In the genomic region with DNA sequence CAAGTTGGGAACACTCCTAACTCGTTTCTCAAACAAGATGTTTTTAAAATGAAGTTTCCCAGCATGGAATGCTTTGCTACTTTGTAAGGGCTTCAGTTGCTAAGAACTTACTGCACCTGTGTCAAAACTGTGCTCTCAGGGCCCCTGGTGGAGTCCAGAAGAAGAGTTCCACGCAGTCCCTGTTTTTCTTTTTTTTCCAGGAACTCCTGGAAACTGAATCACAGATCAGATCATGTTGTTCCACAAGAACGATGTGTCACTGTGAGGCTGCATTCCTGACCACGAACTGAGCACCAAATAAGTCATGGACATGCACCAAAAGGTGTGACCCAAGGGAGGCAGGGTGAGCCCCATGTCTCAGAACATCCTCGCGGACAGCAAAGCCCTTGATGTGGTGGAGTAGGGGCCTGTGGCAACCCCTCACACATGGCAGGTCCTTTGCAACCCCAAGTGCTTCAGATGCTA, we compare ENCODE assay signal across 11 cellular contexts.
A peak's percentile ranks its signal among the peaks of the same experiment; 100 is the strongest.
DNase-seq lines count a peak whose midpoint lies in the region; ATAC-seq and TF ChIP-seq lines count a peak whose summit lies in the region.
"Had no signal": no experiment of that assay in that cellular context is flagged by ENCODE, and none has a peak within 500 bp of the region (broad histone marks: within the 10 kb centered on the region; RNA-seq: fewer than 3 reads in every experiment).

No MANE protein-coding gene starts in this region.

- H3K4me1 ChIP-seq in left lung (peaks cover 7% of the 10 kb centered on the region in 2 donors), upper lobe of right lung (peaks cover 19% of the 10 kb centered on the region)
- H3K4me1 ChIP-seq: BLaER1 had no signal

- H3K4me3 ChIP-seq in cardiac fibroblast (replicated peaks in 1 of 2; ENCODE audit: low read depth in 2 of 2, low read length in 2 of 2) (no peak overlapping the region), left lung (no peak overlapping the region), upper lobe of right lung (no peak overlapping the region)
- H3K4me3 ChIP-seq: BLaER1 had no signal

- H3K36me3 ChIP-seq in left lung (no peaks in the 10 kb centered on the region), upper lobe of right lung (no peaks in the 10 kb centered on the region)
- H3K36me3 ChIP-seq: BLaER1 had no signal

- peak; percentile 86 for ATAC-seq in left lung
- peak; percentile 79 for ATAC-seq in upper lobe of right lung
- ATAC-seq in GM21515 (IDR thresholded peaks at IDR 0.05; ENCODE audit: unreplicated experiment) = no peak

- intact Hi-C loops in left lung (cut with DNase I) (no loop called here), upper lobe of right lung (cut with DNase I) (no loop called here)

- H3K9me3 ChIP-seq in left lung (no peaks in the 10 kb centered on the region), upper lobe of right lung (no peaks in the 10 kb centered on the region)
- H3K9me3 ChIP-seq: BLaER1 had no signal

- TF ChIP-seq CTCF in cardiac fibroblast (IDR thresholded peaks at IDR 0.05; ENCODE audit: low read depth, low read length) (peak; percentile 59), left lung (IDR thresholded peaks at IDR 0.05) (no peak), upper lobe of right lung (IDR thresholded peaks at IDR 0.05) (peak; percentile 28)

- peak; percentile 5 for DNase-seq in activated CD4-positive, alpha-beta T cell treated with anti-CD3 and anti-CD28 coated beads for 48 hours
- no peak for DNase-seq in activated CD4-positive, alpha-beta T cell treated with anti-CD3 and anti-CD28 coated beads for 4 hours
- DNase-seq in cardiac fibroblast (ENCODE audit: low read depth in 2 of 2) (peak; percentile 67 to 95), left lung (no peak), upper lobe of right lung (no peak), NCI-H1930 (lab: John Stamatoyannopoulos, UW) (no peak)
- no peak for DNase-seq in effector CD4-positive, alpha-beta T cell
- DNase-seq: activated naive CD4-positive, alpha-beta T cell treated with anti-CD3 and anti-CD28 coated beads, Interleukin-2, amount 10 ng/mL, durations not matched to agents 7 days and 5 days; SHP77 treated with DMSO at 0.1 percent for 48 hours had no signal

- no peaks in the 10 kb centered on the region for H3K27me3 ChIP-seq in left lung
- no peaks in the 10 kb centered on the region for H3K27me3 ChIP-seq in upper lobe of right lung
- H3K27me3 ChIP-seq: BLaER1 had no signal

- H3K27ac ChIP-seq in left lung (peak overlapping the region; percentile 7 to 53), upper lobe of right lung (peak overlapping the region; percentile 33)
- H3K27ac ChIP-seq: BLaER1 had no signal

Comparison
In these comparisons a context has a peak if more than half of its experiments do, and no peak if none do; other contexts are left out.
1. DNase-seq: peak in activated CD4-positive, alpha-beta T cell treated with anti-CD3 and anti-CD28 coated beads for 48 hours (single experiment) and cardiac fibroblast (2 of 2); none in activated CD4-positive, alpha-beta T cell treated with anti-CD3 and anti-CD28 coated beads for 4 hours (0 of 2), left lung (0 of 2), upper lobe of right lung (single experiment), NCI-H1930 (0 of 2) and effector CD4-positive, alpha-beta T cell (single experiment).
2. CTCF ChIP-seq: peak in cardiac fibroblast (single experiment) and upper lobe of right lung (single experiment); none in left lung (0 of 2).